In the genomic region with DNA sequence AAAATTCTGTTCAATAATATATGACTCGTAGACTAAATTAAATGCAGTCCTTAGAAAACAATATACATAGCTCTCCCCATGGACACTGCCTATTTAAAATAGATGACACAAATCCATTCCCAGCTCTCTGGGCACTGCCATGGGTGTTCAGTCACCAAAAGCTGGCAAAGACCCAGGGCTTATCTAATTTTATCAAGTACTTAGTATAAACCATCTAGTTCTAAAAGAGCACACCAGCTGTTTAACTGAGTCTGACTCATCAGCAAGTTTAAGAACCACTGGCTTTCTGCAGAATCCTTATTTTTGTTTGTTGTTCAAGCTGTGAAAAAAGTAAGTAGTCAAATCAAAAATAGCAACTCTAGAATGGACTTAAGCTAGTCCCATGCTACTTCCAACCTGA, we compare ENCODE assay signal across 12 cellular contexts.
DNase-seq lines count a peak whose midpoint lies in the region; ATAC-seq, FAIRE-seq and TF ChIP-seq lines count a peak whose summit lies in the region.
"Had no signal": no experiment of that assay in that cellular context is flagged by ENCODE, and none has a peak within 500 bp of the region (broad histone marks: within the 10 kb centered on the region; RNA-seq: fewer than 3 reads in every experiment).

No MANE protein-coding gene starts in this region.

- 75 to 85% methylated on average over 1 of the region's 1 CpG for WGBS in transverse colon (ENCODE audit: low coverage in 1 of 2), 2 donors

- no peak overlapping the region for H3K9ac ChIP-seq in adipocyte (ENCODE audit: low read length)

- H3K4me1 ChIP-seq in adipocyte (ENCODE audit: control insufficient read depth, insufficient read depth, low read length) (peaks cover 17% of the 10 kb centered on the region), right atrium auricular region (peaks cover 0 to 36% of the 10 kb centered on the region in 2 donors), transverse colon (peaks cover 25 to 52% (median 37%) of the 10 kb centered on the region in 4 donors)

- TF ChIP-seq CTCF in right atrium auricular region (IDR thresholded peaks at IDR 0.05) (no peak), transverse colon (IDR thresholded peaks at IDR 0.05) (no peak)

- POLR2A ChIA-PET in activated CD4-positive, alpha-beta memory T cell treated with anti-CD3 and anti-CD28 coated beads for 36 hours (lab: Charles Lee), result no interaction called here

- H3K27ac Mint-ChIP-seq in activated T-cell treated with anti-CD3 and anti-CD28 coated beads, Interleukin-2, amount 50 U/mL, for 72 hours, result no peak overlapping the region
- no peak overlapping the region for H3K27ac Mint-ChIP-seq in activated CD4-positive, alpha-beta memory T cell treated with anti-CD3 and anti-CD28 coated beads for 36 hours

- H3K9me3 Mint-ChIP-seq in activated T-cell treated with anti-CD3 and anti-CD28 coated beads, Interleukin-2, amount 50 U/mL, for 72 hours, result peaks cover 10 to 11% of the 10 kb centered on the region in 2 donors
- H3K9me3 Mint-ChIP-seq in activated CD4-positive, alpha-beta memory T cell treated with anti-CD3 and anti-CD28 coated beads for 36 hours, result peaks cover 28% of the 10 kb centered on the region

- no peak for TF ChIP-seq POLR2A in transverse colon (IDR thresholded peaks at IDR 0.05)

- intact Hi-C loops in transverse colon (cut with DNase I; ENCODE audit: low total_unique reads), result no loop called here
- intact Hi-C loops in activated CD4-positive, alpha-beta memory T cell treated with anti-CD3 and anti-CD28 coated beads for 36 hours (cut with micrococcal nuclease), result no loop called here

- H3K9me3 ChIP-seq in adipocyte (ENCODE audit: control insufficient read depth, low read length), result no peaks in the 10 kb centered on the region
- no peaks in the 10 kb centered on the region for H3K9me3 ChIP-seq in right atrium auricular region
- no peaks in the 10 kb centered on the region for H3K9me3 ChIP-seq in transverse colon

- peaks cover 17% of the 10 kb centered on the region for H3K4me1 Mint-ChIP-seq in activated T-cell treated with anti-CD3 and anti-CD28 coated beads, Interleukin-2, amount 50 U/mL, for 72 hours (ENCODE audit: low read depth)
- peaks cover 10% of the 10 kb centered on the region for H3K4me1 Mint-ChIP-seq in activated CD4-positive, alpha-beta memory T cell treated with anti-CD3 and anti-CD28 coated beads for 36 hours (ENCODE audit: low read depth)
- H3K4me1 Mint-ChIP-seq: central memory CD8-positive, alpha-beta T cell; neural crest cell had no signal

- H3K36me3 Mint-ChIP-seq in activated T-cell treated with anti-CD3 and anti-CD28 coated beads, Interleukin-2, amount 50 U/mL, for 72 hours (ENCODE audit: insufficient read depth in 2 of 2), result peaks cover 35 to 59% of the 10 kb centered on the region in 2 donors
- peaks cover 80% of the 10 kb centered on the region for H3K36me3 Mint-ChIP-seq in activated CD4-positive, alpha-beta memory T cell treated with anti-CD3 and anti-CD28 coated beads for 36 hours

- DNase-seq in activated T-cell treated with anti-CD3 and anti-CD28 coated beads, Interleukin-2, amount 50 U/mL, for 72 hours, result no peak
- DNase-seq in activated T-cell treated with anti-CD3 and anti-CD28 coated beads for 4 hours (no peak), adipocyte (ENCODE audit: low read depth) (peak; percentile 57), right atrium auricular region (ENCODE audit: low spot score) (no peak), transverse colon (no peak), HTR-8/SVneo (ENCODE audit: insufficient read length, low spot score) (no peak), HK-2 (ENCODE audit: unreplicated experiment) (no peak)
- DNase-seq in activated CD4-positive, alpha-beta memory T cell treated with anti-CD3 and anti-CD28 coated beads for 36 hours, result no peak
- DNase-seq: NCI-H1417 treated with DMSO at 0.1 percent for 48 hours, SIG-M5 had no signal

- H3K27me3 ChIP-seq in adipocyte (replicated peaks; ENCODE audit: control insufficient read depth, insufficient read depth, low read length) (no peaks in the 10 kb centered on the region), right atrium auricular region (no peaks in the 10 kb centered on the region), transverse colon (no peaks in the 10 kb centered on the region)

- CTCF ChIA-PET in activated CD4-positive, alpha-beta memory T cell treated with anti-CD3 and anti-CD28 coated beads for 36 hours (lab: Charles Lee), result no interaction called here

- peak; percentile 21 to 37 for ATAC-seq in activated T-cell treated with anti-CD3 and anti-CD28 coated beads, Interleukin-2, amount 50 U/mL, for 72 hours (replicated peaks in 1 of 2)

- in situ Hi-C loops in transverse colon (cut with MboI; ENCODE audit: low pct_ligation_motif_present in 1 of 4, low pct_unique_long_range_greater_than_20kb in 1 of 4, low sequenced_read_pairs in 3 of 4), result no loop called here

- no peak for FAIRE-seq in HTR-8/SVneo (lab: Jason Lieb, UNC)

- H3K4me3 ChIP-seq in adipocyte (ENCODE audit: low read length) (no peak overlapping the region), right atrium auricular region (no peak overlapping the region), transverse colon (no peak overlapping the region)

- H3K27me3 Mint-ChIP-seq in activated T-cell treated with anti-CD3 and anti-CD28 coated beads, Interleukin-2, amount 50 U/mL, for 72 hours (ENCODE audit: low read depth), result no peaks in the 10 kb centered on the region
- H3K27me3 Mint-ChIP-seq in activated CD4-positive, alpha-beta memory T cell treated with anti-CD3 and anti-CD28 coated beads for 36 hours, result no peaks in the 10 kb centered on the region
- H3K27me3 Mint-ChIP-seq: central memory CD8-positive, alpha-beta T cell had no signal

- no peak overlapping the region for H3K4me3 Mint-ChIP-seq in activated T-cell treated with anti-CD3 and anti-CD28 coated beads, Interleukin-2, amount 50 U/mL, for 72 hours
- no peak overlapping the region for H3K4me3 Mint-ChIP-seq in activated CD4-positive, alpha-beta memory T cell treated with anti-CD3 and anti-CD28 coated beads for 36 hours
- H3K4me3 Mint-ChIP-seq: central memory CD8-positive, alpha-beta T cell; neural crest cell had no signal

- H3K36me3 ChIP-seq in adipocyte (ENCODE audit: control insufficient read depth, insufficient read depth, low read length, severe bottlenecking) (peaks cover 74% of the 10 kb centered on the region), right atrium auricular region (peaks cover 37% of the 10 kb centered on the region), transverse colon (peaks cover 0 to 50% (median 17%) of the 10 kb centered on the region in 4 donors)

- TF ChIP-seq EP300 in transverse colon (IDR thresholded peaks at IDR 0.05; ENCODE audit: low read depth), result no peak

- peak overlapping the region; percentile 29 to 67 for H3K27ac ChIP-seq in right atrium auricular region
- peak overlapping the region; percentile 12 to 72 (median 34) for H3K27ac ChIP-seq in transverse colon
